Comparison of ENCODE assay signal across 3 cellular contexts in the genomic region with DNA sequence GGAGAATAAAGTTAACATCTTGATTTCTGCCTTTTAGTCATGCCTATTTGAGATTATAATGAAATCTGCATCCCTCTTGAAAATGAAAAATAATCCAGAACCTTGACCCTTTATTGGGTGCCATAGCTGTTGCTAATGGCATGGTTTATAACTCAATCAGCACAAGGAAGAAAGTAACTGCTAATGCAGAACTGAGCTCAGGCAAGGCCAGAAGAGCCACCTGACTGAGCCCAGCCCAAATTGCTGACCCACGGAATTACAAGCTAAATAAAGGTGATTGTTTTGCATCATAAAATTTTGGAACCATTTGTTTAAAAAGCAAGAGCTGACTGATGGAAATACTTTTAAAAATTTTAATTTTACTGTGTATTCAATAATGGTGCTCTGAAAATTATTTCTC.
TF ChIP-seq lines count a peak whose summit lies in the region.

No MANE protein-coding gene starts in this region.

TF ChIP-seq in HepG2, 621 proteins besides CTCF, POLR2A, EP300 and RAD21:
- TF ChIP-seq ZNF331 (CRISPR knock-in tag; IDR thresholded peaks at IDR 0.05) (peak; percentile 87), KDM5A (IDR thresholded peaks at IDR 0.05; ENCODE audit: borderline replicate concordance, low read length) (no peak)

TF ChIP-seq in GM23338, 12 proteins besides CTCF, POLR2A, EP300 and RAD21:
- peak; percentile 68 for TF ChIP-seq ZNF331 (CRISPR knock-in tag; IDR thresholded peaks at IDR 0.05; ENCODE audit: low read depth)
- TF ChIP-seq, protein P1, sequence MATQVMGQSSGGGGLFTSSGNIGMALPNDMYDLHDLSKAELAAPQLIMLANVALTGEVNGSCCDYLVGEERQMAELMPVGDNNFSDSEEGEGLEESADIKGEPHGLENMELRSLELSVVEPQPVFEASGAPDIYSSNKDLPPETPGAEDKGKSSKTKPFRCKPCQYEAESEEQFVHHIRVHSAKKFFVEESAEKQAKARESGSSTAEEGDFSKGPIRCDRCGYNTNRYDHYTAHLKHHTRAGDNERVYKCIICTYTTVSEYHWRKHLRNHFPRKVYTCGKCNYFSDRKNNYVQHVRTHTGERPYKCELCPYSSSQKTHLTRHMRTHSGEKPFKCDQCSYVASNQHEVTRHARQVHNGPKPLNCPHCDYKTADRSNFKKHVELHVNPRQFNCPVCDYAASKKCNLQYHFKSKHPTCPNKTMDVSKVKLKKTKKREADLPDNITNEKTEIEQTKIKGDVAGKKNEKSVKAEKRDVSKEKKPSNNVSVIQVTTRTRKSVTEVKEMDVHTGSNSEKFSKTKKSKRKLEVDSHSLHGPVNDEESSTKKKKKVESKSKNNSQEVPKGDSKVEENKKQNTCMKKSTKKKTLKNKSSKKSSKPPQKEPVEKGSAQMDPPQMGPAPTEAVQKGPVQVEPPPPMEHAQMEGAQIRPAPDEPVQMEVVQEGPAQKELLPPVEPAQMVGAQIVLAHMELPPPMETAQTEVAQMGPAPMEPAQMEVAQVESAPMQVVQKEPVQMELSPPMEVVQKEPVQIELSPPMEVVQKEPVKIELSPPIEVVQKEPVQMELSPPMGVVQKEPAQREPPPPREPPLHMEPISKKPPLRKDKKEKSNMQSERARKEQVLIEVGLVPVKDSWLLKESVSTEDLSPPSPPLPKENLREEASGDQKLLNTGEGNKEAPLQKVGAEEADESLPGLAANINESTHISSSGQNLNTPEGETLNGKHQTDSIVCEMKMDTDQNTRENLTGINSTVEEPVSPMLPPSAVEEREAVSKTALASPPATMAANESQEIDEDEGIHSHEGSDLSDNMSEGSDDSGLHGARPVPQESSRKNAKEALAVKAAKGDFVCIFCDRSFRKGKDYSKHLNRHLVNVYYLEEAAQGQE (IDR thresholded peaks at IDR 0.05; ENCODE audit: unreplicated experiment), result no peak
- TF ChIP-seq, protein P2, sequence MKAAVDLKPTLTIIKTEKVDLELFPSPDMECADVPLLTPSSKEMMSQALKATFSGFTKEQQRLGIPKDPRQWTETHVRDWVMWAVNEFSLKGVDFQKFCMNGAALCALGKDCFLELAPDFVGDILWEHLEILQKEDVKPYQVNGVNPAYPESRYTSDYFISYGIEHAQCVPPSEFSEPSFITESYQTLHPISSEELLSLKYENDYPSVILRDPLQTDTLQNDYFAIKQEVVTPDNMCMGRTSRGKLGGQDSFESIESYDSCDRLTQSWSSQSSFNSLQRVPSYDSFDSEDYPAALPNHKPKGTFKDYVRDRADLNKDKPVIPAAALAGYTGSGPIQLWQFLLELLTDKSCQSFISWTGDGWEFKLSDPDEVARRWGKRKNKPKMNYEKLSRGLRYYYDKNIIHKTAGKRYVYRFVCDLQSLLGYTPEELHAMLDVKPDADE (IDR thresholded peaks at IDR 0.05), result no peak

TF ChIP-seq in HEK293, 187 proteins besides CTCF, POLR2A, EP300 and RAD21:
- TF ChIP-seq SETDB1 (IDR thresholded peaks at IDR 0.05; ENCODE audit: insufficient read length, low read length), result peak; percentile 41
- TF ChIP-seq, protein P3, sequence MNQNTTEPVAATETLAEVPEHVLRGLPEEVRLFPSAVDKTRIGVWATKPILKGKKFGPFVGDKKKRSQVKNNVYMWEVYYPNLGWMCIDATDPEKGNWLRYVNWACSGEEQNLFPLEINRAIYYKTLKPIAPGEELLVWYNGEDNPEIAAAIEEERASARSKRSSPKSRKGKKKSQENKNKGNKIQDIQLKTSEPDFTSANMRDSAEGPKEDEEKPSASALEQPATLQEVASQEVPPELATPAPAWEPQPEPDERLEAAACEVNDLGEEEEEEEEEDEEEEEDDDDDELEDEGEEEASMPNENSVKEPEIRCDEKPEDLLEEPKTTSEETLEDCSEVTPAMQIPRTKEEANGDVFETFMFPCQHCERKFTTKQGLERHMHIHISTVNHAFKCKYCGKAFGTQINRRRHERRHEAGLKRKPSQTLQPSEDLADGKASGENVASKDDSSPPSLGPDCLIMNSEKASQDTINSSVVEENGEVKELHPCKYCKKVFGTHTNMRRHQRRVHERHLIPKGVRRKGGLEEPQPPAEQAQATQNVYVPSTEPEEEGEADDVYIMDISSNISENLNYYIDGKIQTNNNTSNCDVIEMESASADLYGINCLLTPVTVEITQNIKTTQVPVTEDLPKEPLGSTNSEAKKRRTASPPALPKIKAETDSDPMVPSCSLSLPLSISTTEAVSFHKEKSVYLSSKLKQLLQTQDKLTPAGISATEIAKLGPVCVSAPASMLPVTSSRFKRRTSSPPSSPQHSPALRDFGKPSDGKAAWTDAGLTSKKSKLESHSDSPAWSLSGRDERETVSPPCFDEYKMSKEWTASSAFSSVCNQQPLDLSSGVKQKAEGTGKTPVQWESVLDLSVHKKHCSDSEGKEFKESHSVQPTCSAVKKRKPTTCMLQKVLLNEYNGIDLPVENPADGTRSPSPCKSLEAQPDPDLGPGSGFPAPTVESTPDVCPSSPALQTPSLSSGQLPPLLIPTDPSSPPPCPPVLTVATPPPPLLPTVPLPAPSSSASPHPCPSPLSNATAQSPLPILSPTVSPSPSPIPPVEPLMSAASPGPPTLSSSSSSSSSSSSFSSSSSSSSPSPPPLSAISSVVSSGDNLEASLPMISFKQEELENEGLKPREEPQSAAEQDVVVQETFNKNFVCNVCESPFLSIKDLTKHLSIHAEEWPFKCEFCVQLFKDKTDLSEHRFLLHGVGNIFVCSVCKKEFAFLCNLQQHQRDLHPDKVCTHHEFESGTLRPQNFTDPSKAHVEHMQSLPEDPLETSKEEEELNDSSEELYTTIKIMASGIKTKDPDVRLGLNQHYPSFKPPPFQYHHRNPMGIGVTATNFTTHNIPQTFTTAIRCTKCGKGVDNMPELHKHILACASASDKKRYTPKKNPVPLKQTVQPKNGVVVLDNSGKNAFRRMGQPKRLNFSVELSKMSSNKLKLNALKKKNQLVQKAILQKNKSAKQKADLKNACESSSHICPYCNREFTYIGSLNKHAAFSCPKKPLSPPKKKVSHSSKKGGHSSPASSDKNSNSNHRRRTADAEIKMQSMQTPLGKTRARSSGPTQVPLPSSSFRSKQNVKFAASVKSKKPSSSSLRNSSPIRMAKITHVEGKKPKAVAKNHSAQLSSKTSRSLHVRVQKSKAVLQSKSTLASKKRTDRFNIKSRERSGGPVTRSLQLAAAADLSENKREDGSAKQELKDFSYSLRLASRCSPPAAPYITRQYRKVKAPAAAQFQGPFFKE (tag by site-specific recombination; IDR thresholded peaks at IDR 0.05; ENCODE audit: borderline replicate concordance), result no peak
